ENCODE assay signal across 20 cellular contexts in genomic region chr3:146169891-146170290, GRCh38. TPM values are rescaled to one million over a fixed set of nuclear protein-coding genes. Genes with fewer than 3 reads are reported as not detected.
"Had no signal": no experiment of that assay in that cellular context is flagged by ENCODE, and none has a peak within 500 bp of the region (broad histone marks: within the 10 kb centered on the region; RNA-seq: fewer than 3 reads in every experiment).

No MANE protein-coding gene starts in this region.

- H3K4me1 ChIP-seq: gastrocnemius medialis had no signal

- H3K4me3 Mint-ChIP-seq: naive thymus-derived CD4-positive, alpha-beta T cell; nephron progenitor cell had no signal

- H3K27ac ChIP-seq: coronary artery, gastrocnemius medialis, heart right ventricle, skin epidermis, stomach, thoracic aorta, transverse colon had no signal

- DNase-seq: effector CD8-positive, alpha-beta T cell; gastrocnemius medialis; heart right ventricle; hypothalamus; islet precursor cell; mammary epithelial cell; naive thymus-derived CD4-positive, alpha-beta T cell; nephron progenitor cell; posterior cingulate gyrus; stimulated activated CD4-positive, alpha-beta T cell treated with anti-CD3 and anti-CD28 coated beads, Interleukin-2, amount 100 ng/mL, for 24 hours; stimulated activated naive CD4-positive, alpha-beta T cell; stomach; substantia nigra; transverse colon had no signal

- H3K27ac Mint-ChIP-seq: naive thymus-derived CD4-positive, alpha-beta T cell; nephron progenitor cell had no signal

- H3K36me3 ChIP-seq: gastrocnemius medialis, heart right ventricle, stomach, thoracic aorta, transverse colon had no signal

- H3K36me3 Mint-ChIP-seq: naive thymus-derived CD4-positive, alpha-beta T cell had no signal

- H3K27me3 ChIP-seq: gastrocnemius medialis, heart right ventricle, stomach, transverse colon had no signal

- H3K9me3 ChIP-seq: gastrocnemius medialis, heart right ventricle, stomach, thoracic aorta, transverse colon had no signal

- ATAC-seq: esophagus mucosa; gastrocnemius medialis; heart right ventricle; left lobe of liver; naive thymus-derived CD4-positive, alpha-beta T cell; sciatic nerve had no signal

- H3K4me3 ChIP-seq: coronary artery, gastrocnemius medialis, heart right ventricle, skin epidermis, stomach, thoracic aorta, transverse colon had no signal

RNA-seq across cellular contexts. Expression of gene PLOD2, which starts 8.9 kb away (rescaled TPM):
- polyA plus RNA-seq: naive thymus-derived CD4-positive, alpha-beta T cell had no signal
